ENCODE assay signal across 9 cellular contexts in the genomic region with DNA sequence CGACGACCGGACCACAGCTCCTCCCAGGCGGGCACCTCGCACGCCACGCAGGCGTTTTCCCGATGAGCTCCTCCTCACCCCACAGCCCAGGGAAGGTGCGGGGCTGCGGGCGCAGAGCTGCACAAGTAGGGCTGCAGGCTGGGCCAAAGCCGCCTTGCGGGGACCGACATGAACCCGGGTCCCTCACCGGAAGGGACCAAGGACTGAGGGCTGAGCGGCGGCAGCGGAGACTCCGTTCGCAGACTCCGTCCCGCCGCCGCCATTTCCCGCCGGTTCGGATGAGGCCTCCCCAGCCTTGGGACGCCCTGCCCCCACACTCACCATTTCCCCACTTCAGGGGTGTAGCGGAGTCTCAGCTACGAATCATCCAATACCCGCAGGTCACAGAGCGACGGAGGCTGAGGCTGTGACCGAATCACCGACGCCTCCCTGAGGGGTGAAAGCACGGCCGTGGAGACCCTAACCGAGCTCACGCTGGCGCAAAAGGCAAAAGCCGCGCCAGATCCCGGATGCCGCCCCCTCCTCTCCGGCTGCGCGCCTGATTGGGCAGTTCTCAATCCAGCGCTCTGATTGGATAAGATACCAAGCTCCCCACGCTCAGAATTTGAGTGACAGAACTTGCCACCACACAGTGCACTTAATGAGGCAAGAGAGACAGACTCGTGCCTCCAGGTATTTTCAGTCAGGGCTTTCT. TPM values are rescaled to one million over a fixed set of nuclear protein-coding genes. Genes with fewer than 3 reads are reported as not detected.
DNase-seq lines count a peak whose midpoint lies in the region; TF ChIP-seq lines count a peak whose summit lies in the region.
"Had no signal": no experiment of that assay in that cellular context is flagged by ENCODE, and none has a peak within 500 bp of the region (broad histone marks: within the 10 kb centered on the region; RNA-seq: fewer than 3 reads in every experiment).

A gene (minus strand): TSS at position 488 of the 694 bp plus-strand sequence. CDS start 164 bp downstream, at position 324.

- H3K9me3 Mint-ChIP-seq in Calu3 (ENCODE audit: low read depth, unreplicated experiment), result peaks cover 8% of the 10 kb centered on the region

- BruUV-seq in Calu3 (replicated peaks; lab: Mats Ljungman, UMichigan), result no TSS peak

- CTCF ChIA-PET in Calu3 (lab: Charles Lee), result no interaction called here

- H3K27ac Mint-ChIP-seq in Calu3 (ENCODE audit: unreplicated experiment), result no peak within 1 kb of the TSS

- no peaks in the 10 kb centered on the region for H3K36me3 Mint-ChIP-seq in Calu3 (ENCODE audit: insufficient read depth, unreplicated experiment)

- no peak within 1 kb of the TSS for H3K4me3 Mint-ChIP-seq in Calu3 (ENCODE audit: low read depth, unreplicated experiment)

- intact Hi-C loops in Calu3 (cut with micrococcal nuclease; ENCODE audit: unreplicated experiment), result no loop called here

- peak; percentile 53 for DNase-seq in G401 (ENCODE audit: low spot score)
- peak; percentile 16 for DNase-seq in astrocyte of the cerebellum (ENCODE audit: low read depth)
- DNase-seq in iPS DF 19.7 (ENCODE audit: low read depth, low spot score), result peak; percentile 96
- peak; percentile 91 for DNase-seq in retina
- no peak for DNase-seq in DMS153 treated with DMSO at 0.1 percent for 48 hours (lab: John Stamatoyannopoulos, UW; ENCODE audit: unreplicated experiment)
- no peak for DNase-seq in NCI-H1417 (lab: John Stamatoyannopoulos, UW)
- no peak for DNase-seq in Calu3
- no peak for DNase-seq in SHP77 treated with DMSO at 0.1 percent for 48 hours (lab: John Stamatoyannopoulos, UW)

- H3K27me3 Mint-ChIP-seq in Calu3 (ENCODE audit: unreplicated experiment), result no peaks in the 10 kb centered on the region

- no peaks in the 10 kb centered on the region for H3K4me1 Mint-ChIP-seq in Calu3 (ENCODE audit: low read depth, unreplicated experiment)

- in situ Hi-C loops in G401 (cut with HindIII; ENCODE audit: low sequenced_read_pairs) (no loop called here), astrocyte of the cerebellum (cut with HindIII; ENCODE audit: low sequenced_read_pairs) (no loop called here)

- no peak for TF ChIP-seq CTCF in astrocyte of the cerebellum (IDR thresholded peaks at IDR 0.05; ENCODE audit: low read depth, low read length, missing control alignments)
- TF ChIP-seq CTCF in Calu3 (IDR thresholded peaks at IDR 0.05; ENCODE audit: unreplicated experiment), result no peak

- peak within 1 kb of the TSS; percentile 49 for H3K4me3 ChIP-seq in astrocyte of the cerebellum (ENCODE audit: low read depth, low read length)

RNA-seq across cellular contexts. Expression of the gene that starts here (rescaled TPM):
- 0.55 and 6.4 TPM in 2 replicates for total RNA-seq in G401 (2014; rRNA removed; shearing (Covaris generic))
- not detected in 2 replicates for total RNA-seq in Calu3 (2022)
- total RNA-seq: activated CD8-positive, alpha-beta memory T cell treated with anti-CD3 and anti-CD28 coated beads for 36 hours had no signal

Comparison
In these comparisons a context has a peak if more than half of its experiments do, and no peak if none do; other contexts are left out.
1. DNase-seq: peak in G401 (single experiment), astrocyte of the cerebellum (single experiment), iPS DF 19.7 (single experiment) and retina (single experiment); none in DMS153 treated with DMSO at 0.1 percent for 48 hours (single experiment), NCI-H1417 (0 of 3), Calu3 (single experiment) and SHP77 treated with DMSO at 0.1 percent for 48 hours (single experiment).